In the genomic region with DNA sequence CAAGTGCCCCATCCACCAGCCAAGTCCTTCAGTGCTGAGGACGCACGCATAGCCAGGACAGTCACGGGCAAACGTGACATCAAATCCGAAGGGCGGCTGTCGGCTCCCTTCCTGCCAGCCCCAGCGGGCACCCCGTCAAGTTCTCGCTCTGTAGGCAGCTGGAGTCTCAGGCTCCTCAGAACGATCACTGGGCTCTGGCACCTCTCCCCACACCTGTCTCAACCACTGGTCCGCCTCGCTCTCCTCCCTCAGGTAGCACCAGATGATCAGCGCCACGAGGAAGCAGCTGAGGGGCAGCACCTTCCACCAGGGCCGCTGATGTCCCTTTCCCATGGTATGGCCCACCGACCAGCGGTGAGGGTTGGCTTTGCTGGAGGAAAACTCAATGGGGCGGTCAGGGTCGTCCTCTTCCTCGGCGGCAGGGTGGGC, we compare ENCODE assay signal across 9 cellular contexts. TPM values are rescaled to one million over a fixed set of nuclear protein-coding genes. Genes with fewer than 3 reads are reported as not detected.
DNase-seq lines count a peak whose midpoint lies in the region; ATAC-seq and TF ChIP-seq lines count a peak whose summit lies in the region.
"Had no signal": no experiment of that assay in that cellular context is flagged by ENCODE, and none has a peak within 500 bp of the region (broad histone marks: within the 10 kb centered on the region; RNA-seq: fewer than 3 reads in every experiment).

No MANE protein-coding gene starts in this region.

- H3K36me3 Mint-ChIP-seq in CD4-positive, CD25-positive, alpha-beta regulatory T cell, result no peaks in the 10 kb centered on the region

- intact Hi-C loops in sigmoid colon (cut with DNase I), result loop anchor here (5.0 kb wide), 2 partner anchors 112 to 192 kb away; partner anchors contain the start of genes CRAMP1, IFT140 and TMEM204

- peak overlapping the region; percentile 53 for H3K4me3 ChIP-seq in CD4-positive, CD25-positive, alpha-beta regulatory T cell (ENCODE audit: low read depth, low read length)
- H3K4me3 ChIP-seq in SJSA1 (peak overlapping the region; percentile 89), fibroblast of lung (replicated peaks in 1 of 4; ENCODE audit: control extremely low read depth in 1 of 4, insufficient read depth in 1 of 4, low read depth in 3 of 4, low read length in 4 of 4) (peak overlapping the region; percentile 65 to 98 (median 90)), sigmoid colon (peak overlapping the region; percentile 74 to 98 (median 92))

- no peak for TF ChIP-seq CTCF in fibroblast of lung (conservative IDR thresholded peaks at IDR 0.05 in 1 of 2, IDR thresholded peaks at IDR 0.05 in 1 of 2; ENCODE audit: low read depth in 1 of 2, low read length in 2 of 2)
- no peak for TF ChIP-seq CTCF in sigmoid colon (IDR thresholded peaks at IDR 0.05)

- no peaks in the 10 kb centered on the region for H3K36me3 ChIP-seq in CD4-positive, CD25-positive, alpha-beta regulatory T cell (ENCODE audit: control insufficient read depth, insufficient read depth, low read length)
- peaks cover 23% of the 10 kb centered on the region for H3K36me3 ChIP-seq in SJSA1
- no peaks in the 10 kb centered on the region for H3K36me3 ChIP-seq in fibroblast of lung (ENCODE audit: control insufficient read depth, insufficient read depth, low read length)
- no peaks in the 10 kb centered on the region for H3K36me3 ChIP-seq in sigmoid colon

- peak overlapping the region; percentile 79 to 98 (median 97) for H3K27ac Mint-ChIP-seq in CD4-positive, CD25-positive, alpha-beta regulatory T cell

- H3K27me3 ChIP-seq in CD4-positive, CD25-positive, alpha-beta regulatory T cell (ENCODE audit: control insufficient read depth, insufficient read depth, low read length), result no peaks in the 10 kb centered on the region
- H3K27me3 ChIP-seq in SJSA1 (replicated peaks) (no peaks in the 10 kb centered on the region), fibroblast of lung (ENCODE audit: control insufficient read depth, insufficient read depth, low read length) (no peaks in the 10 kb centered on the region), sigmoid colon (no peaks in the 10 kb centered on the region)

- H3K27me3 Mint-ChIP-seq in CD4-positive, CD25-positive, alpha-beta regulatory T cell, result peaks cover 9% of the 10 kb centered on the region

- peaks cover 2 to 32% (median 17%) of the 10 kb centered on the region in 4 donors for H3K4me1 Mint-ChIP-seq in CD4-positive, CD25-positive, alpha-beta regulatory T cell

- H3K9me3 ChIP-seq in CD4-positive, CD25-positive, alpha-beta regulatory T cell (ENCODE audit: control insufficient read depth in 2 of 2, low read length in 2 of 2), result no peaks in the 10 kb centered on the region
- H3K9me3 ChIP-seq in SJSA1 (replicated peaks) (peaks cover 5% of the 10 kb centered on the region; the same call in 1 of the 2 replicates), fibroblast of lung (ENCODE audit: control insufficient read depth, insufficient read depth, low read depth, low read length) (no peaks in the 10 kb centered on the region), sigmoid colon (no peaks in the 10 kb centered on the region)

- H3K27ac ChIP-seq in CD4-positive, CD25-positive, alpha-beta regulatory T cell (ENCODE audit: insufficient read depth, low read length, poor library complexity, severe bottlenecking), result peak overlapping the region; percentile 90
- H3K27ac ChIP-seq in SJSA1 (peak overlapping the region; percentile 44), fibroblast of lung (ENCODE audit: insufficient read depth, low read length) (peak overlapping the region; percentile 83), sigmoid colon (peak overlapping the region; percentile 91 to 95 (median 94))

- no peak for ATAC-seq in CD4-positive, CD25-positive, alpha-beta regulatory T cell (ENCODE audit: low read depth in 2 of 2)
- ATAC-seq in GM21717 (IDR thresholded peaks at IDR 0.05; ENCODE audit: unreplicated experiment), result peak; percentile 18

- peak in 1 of 3 donors; percentile 21 for DNase-seq in CD4-positive, CD25-positive, alpha-beta regulatory T cell
- no peak for DNase-seq in SJSA1 (ENCODE audit: low read depth in 1 of 2, low spot score in 2 of 2)
- no peak for DNase-seq in fibroblast of lung (ENCODE audit: low read depth in 2 of 2)
- no peak for DNase-seq in sigmoid colon
- DNase-seq in activated CD4-positive, CD25-positive, alpha-beta regulatory T cell (lab: John Stamatoyannopoulos, UW), result no peak
- DNase-seq in NCI-H2081 treated with DMSO at 0.1 percent for 48 hours (lab: John Stamatoyannopoulos, UW), result no peak
- no peak for DNase-seq in NCI-H2107 treated with DMSO at 0.1 percent for 48 hours (lab: John Stamatoyannopoulos, UW; ENCODE audit: unreplicated experiment)

- H2AFZ ChIP-seq in fibroblast of lung (ENCODE audit: low read length), result no peak overlapping the region

- TF ChIP-seq EP300 in sigmoid colon (IDR thresholded peaks at IDR 0.05), result no peak

- peak overlapping the region; percentile 94 for H3K4me2 ChIP-seq in fibroblast of lung (ENCODE audit: extremely low read depth, insufficient read depth, low read length)

- peak overlapping the region; percentile 92 to 97 (median 96) for H3K4me3 Mint-ChIP-seq in CD4-positive, CD25-positive, alpha-beta regulatory T cell

- peaks cover 17% of the 10 kb centered on the region for H3K4me1 ChIP-seq in CD4-positive, CD25-positive, alpha-beta regulatory T cell (ENCODE audit: control insufficient read depth, insufficient read depth, low read length, poor library complexity, severe bottlenecking)
- H3K4me1 ChIP-seq in SJSA1 (replicated peaks) (peaks cover 8% of the 10 kb centered on the region), fibroblast of lung (ENCODE audit: control insufficient read depth, extremely low read depth, insufficient read depth, low read length) (no peaks in the 10 kb centered on the region), sigmoid colon (peaks cover 0 to 36% (median 20%) of the 10 kb centered on the region in 4 donors)

- peak overlapping the region; percentile 82 for H3K9ac ChIP-seq in fibroblast of lung (ENCODE audit: insufficient read depth, low read length)

- H3K9me3 Mint-ChIP-seq in CD4-positive, CD25-positive, alpha-beta regulatory T cell, result peaks cover 0 to 1% (median 0%) of the 10 kb centered on the region in 7 donors

- peaks cover 9% of the 10 kb centered on the region for H3K79me2 ChIP-seq in fibroblast of lung (ENCODE audit: control insufficient read depth, insufficient read depth, low read length)

- H4K20me1 ChIP-seq in fibroblast of lung (ENCODE audit: control insufficient read depth, extremely low read depth, insufficient read depth, low read length), result no peaks in the 10 kb centered on the region

- TF ChIP-seq POLR2A in sigmoid colon (IDR thresholded peaks at IDR 0.05), result no peak

- 1 to 2% methylated on average over 22 of the region's 22 CpGs for WGBS in sigmoid colon, 2 donors

RNA-seq across cellular contexts. Expression of gene UQCC4, which starts 0.4 kb away (rescaled TPM):
- 6.6 TPM for total RNA-seq in CD4-positive, CD25-positive, alpha-beta regulatory T cell
- 10 to 100 TPM; 35.0 to 39.6 (median 36.8) TPM for polyA plus RNA-seq in CD4-positive, CD25-positive, alpha-beta regulatory T cell
- total RNA-seq in SJSA1 (2014; rRNA removed; shearing (Covaris generic)), result 25.3 and 25.6 TPM in 2 replicates
- total RNA-seq in fibroblast of lung (11.9 and 15.2 TPM in 2 replicates), sigmoid colon (10 to 100 TPM in 3 of 4 donors, 1 to 10 TPM in 1; 8.3 to 17.4 (median 15.6) TPM)
- polyA plus RNA-seq in fibroblast of lung (13.3 and 15.7 TPM in 2 replicates), sigmoid colon (10 to 100 TPM; 25.8 to 32.6 (median 27.0) TPM)
- polyA plus RNA-seq in fibroblast of lung (2012), result 9.7 and 17.9 TPM in 2 replicates
- 4.3 and 6.0 TPM in 2 replicates for polyA minus RNA-seq in fibroblast of lung (ENCODE audit: low replicate concordance)

RNA-seq across cellular contexts. Expression of gene UNKL, which starts 5.6 kb away (rescaled TPM):
- 94.3 TPM for total RNA-seq in CD4-positive, CD25-positive, alpha-beta regulatory T cell
- 1 to 10 TPM; 6.3 to 9.6 (median 8.1) TPM for polyA plus RNA-seq in CD4-positive, CD25-positive, alpha-beta regulatory T cell
- 17.7 and 23.0 TPM in 2 replicates for total RNA-seq in SJSA1 (2014; rRNA removed; shearing (Covaris generic))
- total RNA-seq in fibroblast of lung (6.3 and 6.9 TPM in 2 replicates), sigmoid colon (10 to 100 TPM; 19.6 to 29.1 (median 20.7) TPM)
- polyA plus RNA-seq in fibroblast of lung (3.6 and 4.3 TPM in 2 replicates), sigmoid colon (10 to 100 TPM in 2 of 3 donors, 1 to 10 TPM in 1; 2.1 to 13.0 (median 10.8) TPM)
- polyA plus RNA-seq in fibroblast of lung (2012), result 4.4 and 4.6 TPM in 2 replicates
- polyA minus RNA-seq in fibroblast of lung (ENCODE audit: low replicate concordance), result 3.4 and 6.4 TPM in 2 replicates

RNA-seq across cellular contexts. Expression of gene PERCC1, which starts 10.8 kb away (rescaled TPM):
- total RNA-seq in CD4-positive, CD25-positive, alpha-beta regulatory T cell, result not detected
- polyA plus RNA-seq in CD4-positive, CD25-positive, alpha-beta regulatory T cell, result not detected
- total RNA-seq in SJSA1 (2014; rRNA removed; shearing (Covaris generic)), result not detected in 2 replicates
- total RNA-seq in fibroblast of lung (not detected in 2 replicates), sigmoid colon (not detected)
- polyA plus RNA-seq in fibroblast of lung (not detected in 2 replicates), sigmoid colon (under 1 TPM in 1 of 3 donors, not detected in 2; 0.07 TPM)
- not detected in 2 replicates for polyA plus RNA-seq in fibroblast of lung (2012)
- not detected in 2 replicates for polyA minus RNA-seq in fibroblast of lung (ENCODE audit: low replicate concordance)
- total RNA-seq: NCI-H460 had no signal

RNA-seq across cellular contexts. Expression of gene CCDC154, which starts 24.2 kb away (rescaled TPM):
- 2.6 TPM for total RNA-seq in CD4-positive, CD25-positive, alpha-beta regulatory T cell
- polyA plus RNA-seq in CD4-positive, CD25-positive, alpha-beta regulatory T cell, result not detected
- total RNA-seq in SJSA1 (2014; rRNA removed; shearing (Covaris generic)), result not detected in 2 replicates
- 0.50 and 0.51 TPM in 2 replicates for total RNA-seq in fibroblast of lung
- polyA plus RNA-seq in fibroblast of lung, result 0.02 and 0.08 TPM in 2 replicates
- polyA plus RNA-seq in fibroblast of lung (2012), result 0.07 and 0.26 TPM in 2 replicates
- polyA minus RNA-seq in fibroblast of lung (ENCODE audit: low replicate concordance), result not detected in 2 replicates
- total RNA-seq in sigmoid colon, result under 1 TPM in 1 of 4 donors, not detected in 3; 0.55 TPM
- polyA plus RNA-seq in sigmoid colon, result 1 to 10 TPM in 1 of 3 donors, not detected in 2; 1.4 TPM

RNA-seq across cellular contexts. Expression of gene CLCN7, which starts 54.7 kb away (rescaled TPM):
- total RNA-seq in CD4-positive, CD25-positive, alpha-beta regulatory T cell, result 104 TPM
- 10 to 100 TPM; 22.0 to 24.9 (median 23.5) TPM for polyA plus RNA-seq in CD4-positive, CD25-positive, alpha-beta regulatory T cell
- 19.8 and 26.6 TPM in 2 replicates for total RNA-seq in SJSA1 (2014; rRNA removed; shearing (Covaris generic))
- 80.4 and 83.4 TPM in 2 replicates for total RNA-seq in fibroblast of lung
- 25.0 and 25.8 TPM in 2 replicates for polyA plus RNA-seq in fibroblast of lung
- polyA plus RNA-seq in fibroblast of lung (2012), result 47.8 and 53.1 TPM in 2 replicates
- 60.6 and 72.3 TPM in 2 replicates for polyA minus RNA-seq in fibroblast of lung (ENCODE audit: low replicate concordance)
- 10 to 100 TPM; 31.0 to 78.7 (median 42.2) TPM for total RNA-seq in sigmoid colon
- polyA plus RNA-seq in sigmoid colon, result 10 to 100 TPM in 1 of 3 donors, 1 to 10 TPM in 2; 4.2 to 55.4 (median 5.5) TPM
